22 cellular contexts compared by ENCODE assay signal in the genomic region with DNA sequence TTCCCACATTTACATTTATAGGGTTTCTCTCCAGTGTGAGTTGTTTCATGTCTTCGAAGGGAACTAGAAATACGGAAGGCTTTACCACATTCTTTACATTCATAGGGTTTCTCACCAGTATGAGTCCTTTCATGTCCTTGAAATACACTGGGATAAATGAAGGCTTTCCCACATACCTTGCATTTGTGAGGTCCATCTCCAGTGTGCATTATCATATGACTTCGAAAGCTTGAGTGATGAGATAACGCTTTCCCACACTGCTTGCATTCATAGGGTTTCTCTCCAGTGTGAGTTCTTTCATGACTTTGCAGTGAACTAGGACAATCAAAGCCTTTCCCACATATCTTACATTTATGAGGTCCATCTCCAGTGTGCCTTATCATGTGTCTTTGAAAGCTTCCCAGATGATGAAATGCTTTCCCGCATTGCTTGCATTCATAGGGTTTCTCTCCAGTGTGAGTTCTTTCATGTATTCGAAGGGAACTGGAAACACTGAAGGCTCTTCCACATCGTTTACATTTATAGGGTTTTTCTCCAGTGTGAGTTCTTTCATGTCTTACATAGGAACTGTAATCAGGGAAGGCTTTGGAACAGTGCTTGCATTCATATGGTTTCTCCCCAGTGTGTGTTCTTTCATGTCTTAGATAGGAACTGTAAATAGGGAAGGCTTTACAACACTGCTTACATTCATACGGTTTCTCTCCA. TPM values are rescaled to one million over a fixed set of nuclear protein-coding genes. Genes with fewer than 3 reads are reported as not detected.
DNase-seq lines count a peak whose midpoint lies in the region; ATAC-seq, FAIRE-seq and TF ChIP-seq lines count a peak whose summit lies in the region.
"Had no signal": no experiment of that assay in that cellular context is flagged by ENCODE, and none has a peak within 500 bp of the region (broad histone marks: within the 10 kb centered on the region; RNA-seq: fewer than 3 reads in every experiment).

No MANE protein-coding gene starts in this region.

- CTCF ChIA-PET in HepG2 (lab: Yijun Ruan, JAX; ENCODE audit: low intra/inter-chr PET ratio, low total read pairs) = no interaction called here

- H3K9me3 Mint-ChIP-seq in endothelial cell (ENCODE audit: unreplicated experiment) = peaks cover 66% of the 10 kb centered on the region

- intact Hi-C loops in HepG2 (cut with micrococcal nuclease; ENCODE audit: unreplicated experiment) (no loop called here), right lobe of liver (cut with DNase I) (no loop called here)

- no peaks in the 10 kb centered on the region for H3K79me2 ChIP-seq in HepG2 (ENCODE audit: insufficient read depth, low read length)

- ATAC-seq in HepG2 (no peak), right lobe of liver (no peak)

- no peak for DNase-seq in HepG2 (ENCODE audit: low spot score)
- DNase-seq in right lobe of liver = no peak
- no peak for DNase-seq in endothelial cell (ENCODE audit: low spot score)
- no peak for DNase-seq in SKM-1 (lab: John Stamatoyannopoulos, UW; ENCODE audit: unreplicated experiment)
- no peak for DNase-seq in NCI-H1930 (lab: John Stamatoyannopoulos, UW)
- no peak for DNase-seq in NCI-H1105 (lab: John Stamatoyannopoulos, UW)
- DNase-seq: COR-L47; DMS 273 treated with DMSO at 0.1 percent for 48 hours; DND-41; H9; Kasumi-1; MM.1S; NCI-H1092 treated with DMSO at 0.1 percent for 48 hours; NCI-H2081 treated with DMSO at 0.1 percent for 48 hours; NCI-H748 treated with DMSO at 0.1 percent for 48 hours; NK-92 treated with Interleukin-12 subunit alpha and Interleukin-12 subunit beta, amount 100 ng/mL, for 24 hours; Right ventricle myocardium superior had no signal

- H3K9me3 ChIP-seq in HepG2 (ENCODE audit: low read length) (peaks cover 51% of the 10 kb centered on the region), right lobe of liver (peaks cover 0 to 59% (median 23%) of the 10 kb centered on the region in 4 donors)

- no peak overlapping the region for H3K9ac ChIP-seq in HepG2 (ENCODE audit: insufficient read depth, low read depth, low read length)

- TF ChIP-seq POLR2A in HepG2 (IDR thresholded peaks at IDR 0.05; ENCODE audit: insufficient read depth in 1 of 2, low read depth in 2 of 2, low read length in 2 of 2) (no peak), right lobe of liver (IDR thresholded peaks at IDR 0.05) (no peak)

- no peak for TF ChIP-seq CTCF in HepG2 (CRISPR knock-in tag; IDR thresholded peaks at IDR 0.05)
- no peak for TF ChIP-seq CTCF in right lobe of liver (IDR thresholded peaks at IDR 0.05)
- TF ChIP-seq CTCF in endothelial cell (IDR thresholded peaks at IDR 0.05; ENCODE audit: unreplicated experiment) = no peak

- no peaks in the 10 kb centered on the region for H3K27me3 ChIP-seq in HepG2 (ENCODE audit: control insufficient read depth in 1 of 2, insufficient read depth in 2 of 2, low read length in 2 of 2)
- H3K27me3 ChIP-seq in right lobe of liver = no peaks in the 10 kb centered on the region

- TF ChIP-seq EP300 in HepG2 (IDR thresholded peaks at IDR 0.05; ENCODE audit: low read depth in 2 of 2, low read length in 2 of 2) (no peak), HepG2 (CRISPR knock-in tag; IDR thresholded peaks at IDR 0.05; ENCODE audit: borderline replicate concordance) (no peak)

- in situ Hi-C loops in HepG2 (cut with HindIII; ENCODE audit: extremely low pct_ligation_motif_present, low pct_unique_long_range_greater_than_20kb) = no loop called here

- no peaks in the 10 kb centered on the region for H4K20me1 ChIP-seq in HepG2 (ENCODE audit: insufficient read depth, low read length)

- peaks cover 3 to 37% of the 10 kb centered on the region in 2 experiments; a peak in 4 of 5 replicates for H3K36me3 ChIP-seq in HepG2 (replicated peaks in 1 of 2; ENCODE audit: control insufficient read depth in 1 of 2, insufficient read depth in 2 of 2, low read length in 2 of 2)
- H3K36me3 ChIP-seq in right lobe of liver = peaks cover 0 to 20% (median 6%) of the 10 kb centered on the region in 4 donors

- no peaks in the 10 kb centered on the region for H3K4me1 Mint-ChIP-seq in endothelial cell (ENCODE audit: unreplicated experiment)
- H3K4me1 Mint-ChIP-seq: H9, IgD-negative memory B cell had no signal

- POLR2A ChIA-PET in HepG2 (lab: Yijun Ruan, JAX) = no interaction called here

- no peak for TF ChIP-seq RAD21 in HepG2 (CRISPR knock-in tag; IDR thresholded peaks at IDR 0.05)

- peaks cover 72% of the 10 kb centered on the region for H3K36me3 Mint-ChIP-seq in endothelial cell (ENCODE audit: low read depth, unreplicated experiment)

- no peak overlapping the region for H3K27ac Mint-ChIP-seq in endothelial cell (ENCODE audit: unreplicated experiment)
- H3K27ac Mint-ChIP-seq: H9, IgD-negative memory B cell had no signal

- FAIRE-seq in HepG2 (lab: Jason Lieb, UNC) = no peak

- H3K4me1 ChIP-seq in HepG2 (ENCODE audit: insufficient read depth, low read length) = no peaks in the 10 kb centered on the region
- no peaks in the 10 kb centered on the region for H3K4me1 ChIP-seq in right lobe of liver

- H3K4me3 Mint-ChIP-seq in endothelial cell (ENCODE audit: unreplicated experiment) = peak overlapping the region; percentile 83
- H3K4me3 Mint-ChIP-seq: H9, IgD-negative memory B cell had no signal

- no peaks in the 10 kb centered on the region for H3K27me3 Mint-ChIP-seq in endothelial cell (ENCODE audit: unreplicated experiment)
- H3K27me3 Mint-ChIP-seq: IgD-negative memory B cell had no signal

- H2AFZ ChIP-seq in HepG2 (ENCODE audit: low read length) = no peak overlapping the region

- 97% methylated on average over 8 of the region's 8 CpGs for WGBS in HepG2 (ENCODE audit: low lambda C conversion rate)
- WGBS in right lobe of liver (ENCODE audit: insufficient coverage, low coverage, low lambda C conversion rate, missing lambda C conversion rate) = 97% methylated on average over 8 of the region's 8 CpGs

- no peak overlapping the region for H3K4me2 ChIP-seq in HepG2 (ENCODE audit: low read depth, low read length)

- H3K27ac ChIP-seq in HepG2 (ENCODE audit: extremely low read length, insufficient read depth, low read length) (no peak overlapping the region), right lobe of liver (no peak overlapping the region)
- H3K27ac ChIP-seq: 22Rv1, HL-60 had no signal

- BruUV-seq in HepG2 (replicated peaks; lab: Mats Ljungman, UMichigan) = no TSS peak

- H3K4me3 ChIP-seq in HepG2 (replicated peaks in 1 of 3; ENCODE audit: insufficient read depth in 1 of 3, low read depth in 2 of 3, low read length in 3 of 3) (no peak overlapping the region), right lobe of liver (no peak overlapping the region)

RNA-seq across cellular contexts. Expression of a gene that starts 15.1 kb away (rescaled TPM):
- total RNA-seq in HepG2 (2016; rRNA removed; fragmentation: Illumina TruSeq; extraction: Trizol) = 6.0 and 8.6 TPM in 2 replicates
- 3.2 and 3.9 TPM in 2 replicates for total RNA-seq in HepG2 (2016; cell fraction: cytosol; rRNA removed; fragmentation: Illumina TruSeq; extraction: Trizol; ENCODE audit: low read depth)
- 6.0 and 8.5 TPM in 2 replicates for total RNA-seq in HepG2 (2016; cell fraction: insoluble cytoplasmic fraction; rRNA removed; fragmentation: Illumina TruSeq; extraction: Trizol)
- total RNA-seq in HepG2 (2016; cell fraction: membrane; rRNA removed; fragmentation: Illumina TruSeq; extraction: Trizol) = 4.6 and 5.1 TPM in 2 replicates
- total RNA-seq in HepG2 (2016; cell fraction: nucleus; rRNA removed; fragmentation: Illumina TruSeq; extraction: Trizol) = 3.7 and 5.1 TPM in 2 replicates
- 0.57 and 1.0 TPM in 2 replicates for polyA plus RNA-seq in HepG2 (2011; rRNA removed)
- polyA plus RNA-seq in HepG2 (2011; cell fraction: cytosol; rRNA removed) = 0.21 and 0.63 TPM in 2 replicates
- polyA plus RNA-seq in HepG2 (2011; cell fraction: nucleus; rRNA removed) = 0.73 and 0.82 TPM in 2 replicates
- 0.76 and 0.89 TPM in 2 replicates for polyA plus RNA-seq in HepG2 (2012)
- polyA plus RNA-seq in HepG2 (2016; cell fraction: cytosol; fragmentation: Illumina TruSeq; extraction: Trizol; ENCODE audit: low read depth) = 0.09 and 0.19 TPM in 2 replicates
- 3.2 and 3.4 TPM in 2 replicates for polyA plus RNA-seq in HepG2 (2016; cell fraction: insoluble cytoplasmic fraction; fragmentation: Illumina TruSeq; extraction: Trizol; ENCODE audit: low read depth)
- polyA plus RNA-seq in HepG2 (2016; cell fraction: membrane; fragmentation: Illumina TruSeq; extraction: Trizol; ENCODE audit: low read depth) = 0.40 and 0.74 TPM in 2 replicates
- 3.1 and 5.2 TPM in 2 replicates for polyA plus RNA-seq in HepG2 (2016; cell fraction: nucleus; fragmentation: Illumina TruSeq; extraction: Trizol; ENCODE audit: insufficient read depth, low read depth)
- polyA minus RNA-seq in HepG2 (2011; rRNA and poly(A)+ RNA removed; ENCODE audit: low replicate concordance) = 0.48 TPM in 1 of 2 replicates, not detected in the other
- 1.4 and 2.9 TPM in 2 replicates for polyA minus RNA-seq in HepG2 (2011; cell fraction: cytosol; rRNA and poly(A)+ RNA removed)
- 2.2 and 3.0 TPM in 2 replicates for polyA minus RNA-seq in HepG2 (2011; cell fraction: nucleus; rRNA and poly(A)+ RNA removed)
- total RNA-seq in right lobe of liver = 1 to 10 TPM in 3 of 6 experiments, under 1 TPM in 3; 0.56 to 2.3 (median 1.3) TPM
- 4.0 TPM for total RNA-seq in endothelial cell (ENCODE audit: unreplicated experiment)
- total RNA-seq: NCI-H460 had no signal

RNA-seq across cellular contexts. Expression of a gene that starts 16.9 kb away (rescaled TPM):
- total RNA-seq in HepG2 (2016; rRNA removed; fragmentation: Illumina TruSeq; extraction: Trizol) = 19.5 and 26.3 TPM in 2 replicates
- total RNA-seq in HepG2 (2016; cell fraction: cytosol; rRNA removed; fragmentation: Illumina TruSeq; extraction: Trizol; ENCODE audit: low read depth) = 4.8 and 5.3 TPM in 2 replicates
- total RNA-seq in HepG2 (2016; cell fraction: insoluble cytoplasmic fraction; rRNA removed; fragmentation: Illumina TruSeq; extraction: Trizol) = 18.3 and 25.3 TPM in 2 replicates
- 6.5 and 9.3 TPM in 2 replicates for total RNA-seq in HepG2 (2016; cell fraction: membrane; rRNA removed; fragmentation: Illumina TruSeq; extraction: Trizol)
- 11.4 and 13.5 TPM in 2 replicates for total RNA-seq in HepG2 (2016; cell fraction: nucleus; rRNA removed; fragmentation: Illumina TruSeq; extraction: Trizol)
- polyA plus RNA-seq in HepG2 (2011; rRNA removed) = 7.1 and 7.5 TPM in 2 replicates
- 4.2 and 5.3 TPM in 2 replicates for polyA plus RNA-seq in HepG2 (2011; cell fraction: cytosol; rRNA removed)
- 5.2 and 5.7 TPM in 2 replicates for polyA plus RNA-seq in HepG2 (2011; cell fraction: nucleus; rRNA removed)
- 5.2 and 6.9 TPM in 2 replicates for polyA plus RNA-seq in HepG2 (2012)
- 1.2 and 1.7 TPM in 2 replicates for polyA plus RNA-seq in HepG2 (2016; cell fraction: cytosol; fragmentation: Illumina TruSeq; extraction: Trizol; ENCODE audit: low read depth)
- polyA plus RNA-seq in HepG2 (2016; cell fraction: insoluble cytoplasmic fraction; fragmentation: Illumina TruSeq; extraction: Trizol; ENCODE audit: low read depth) = 19.8 and 21.0 TPM in 2 replicates
- polyA plus RNA-seq in HepG2 (2016; cell fraction: membrane; fragmentation: Illumina TruSeq; extraction: Trizol; ENCODE audit: low read depth) = 2.4 and 2.5 TPM in 2 replicates
- 7.9 and 14.1 TPM in 2 replicates for polyA plus RNA-seq in HepG2 (2016; cell fraction: nucleus; fragmentation: Illumina TruSeq; extraction: Trizol; ENCODE audit: insufficient read depth, low read depth)
- polyA minus RNA-seq in HepG2 (2011; rRNA and poly(A)+ RNA removed; ENCODE audit: low replicate concordance) = 6.6 TPM in 1 of 2 replicates, not detected in the other
- polyA minus RNA-seq in HepG2 (2011; cell fraction: cytosol; rRNA and poly(A)+ RNA removed) = 6.7 and 7.1 TPM in 2 replicates
- polyA minus RNA-seq in HepG2 (2011; cell fraction: nucleus; rRNA and poly(A)+ RNA removed) = 17.3 and 20.3 TPM in 2 replicates
- 1 to 10 TPM; 2.4 to 4.5 (median 3.6) TPM for total RNA-seq in right lobe of liver
- total RNA-seq in endothelial cell (ENCODE audit: unreplicated experiment) = 1.2 TPM
- total RNA-seq: HT1080, NCI-H460 had no signal

RNA-seq across cellular contexts. Expression of a gene that starts 50.7 kb away (rescaled TPM):
- total RNA-seq in HepG2 (2016; rRNA removed; fragmentation: Illumina TruSeq; extraction: Trizol) (17.9 and 27.0 TPM in 2 replicates), right lobe of liver (1 to 10 TPM; 2.3 to 2.8 (median 2.7) TPM), endothelial cell (ENCODE audit: unreplicated experiment) (4.9 TPM)
- 4.5 and 5.5 TPM in 2 replicates for total RNA-seq in HepG2 (2016; cell fraction: cytosol; rRNA removed; fragmentation: Illumina TruSeq; extraction: Trizol; ENCODE audit: low read depth)
- total RNA-seq in HepG2 (2016; cell fraction: insoluble cytoplasmic fraction; rRNA removed; fragmentation: Illumina TruSeq; extraction: Trizol) = 17.8 and 28.0 TPM in 2 replicates
- total RNA-seq in HepG2 (2016; cell fraction: membrane; rRNA removed; fragmentation: Illumina TruSeq; extraction: Trizol) = 10.2 and 12.9 TPM in 2 replicates
- total RNA-seq in HepG2 (2016; cell fraction: nucleus; rRNA removed; fragmentation: Illumina TruSeq; extraction: Trizol) = 17.5 and 19.9 TPM in 2 replicates
- 4.7 and 7.7 TPM in 2 replicates for polyA plus RNA-seq in HepG2 (2011; rRNA removed)
- polyA plus RNA-seq in HepG2 (2011; cell fraction: cytosol; rRNA removed) = 2.5 and 3.3 TPM in 2 replicates
- polyA plus RNA-seq in HepG2 (2011; cell fraction: nucleus; rRNA removed) = 4.9 and 6.2 TPM in 2 replicates
- polyA plus RNA-seq in HepG2 (2012) = 5.2 and 5.9 TPM in 2 replicates
- polyA plus RNA-seq in HepG2 (2016; cell fraction: cytosol; fragmentation: Illumina TruSeq; extraction: Trizol; ENCODE audit: low read depth) = 0.52 and 0.70 TPM in 2 replicates
- polyA plus RNA-seq in HepG2 (2016; cell fraction: insoluble cytoplasmic fraction; fragmentation: Illumina TruSeq; extraction: Trizol; ENCODE audit: low read depth) = 13.3 and 14.1 TPM in 2 replicates
- 1.5 and 1.7 TPM in 2 replicates for polyA plus RNA-seq in HepG2 (2016; cell fraction: membrane; fragmentation: Illumina TruSeq; extraction: Trizol; ENCODE audit: low read depth)
- polyA plus RNA-seq in HepG2 (2016; cell fraction: nucleus; fragmentation: Illumina TruSeq; extraction: Trizol; ENCODE audit: insufficient read depth, low read depth) = 17.2 and 18.4 TPM in 2 replicates
- 1.4 and 4.5 TPM in 2 replicates for polyA minus RNA-seq in HepG2 (2011; rRNA and poly(A)+ RNA removed; ENCODE audit: low replicate concordance)
- polyA minus RNA-seq in HepG2 (2011; cell fraction: cytosol; rRNA and poly(A)+ RNA removed) = 6.2 and 6.7 TPM in 2 replicates
- 22.3 and 26.4 TPM in 2 replicates for polyA minus RNA-seq in HepG2 (2011; cell fraction: nucleus; rRNA and poly(A)+ RNA removed)

RNA-seq across cellular contexts. Expression of a gene that starts 55.7 kb away (rescaled TPM):
- 15.7 and 16.6 TPM in 2 replicates for total RNA-seq in HepG2 (2016; rRNA removed; fragmentation: Illumina TruSeq; extraction: Trizol)
- total RNA-seq in HepG2 (2016; cell fraction: cytosol; rRNA removed; fragmentation: Illumina TruSeq; extraction: Trizol; ENCODE audit: low read depth) = 2.9 and 5.0 TPM in 2 replicates
- total RNA-seq in HepG2 (2016; cell fraction: insoluble cytoplasmic fraction; rRNA removed; fragmentation: Illumina TruSeq; extraction: Trizol) = 16.5 and 17.8 TPM in 2 replicates
- 7.2 and 9.3 TPM in 2 replicates for total RNA-seq in HepG2 (2016; cell fraction: membrane; rRNA removed; fragmentation: Illumina TruSeq; extraction: Trizol)
- total RNA-seq in HepG2 (2016; cell fraction: nucleus; rRNA removed; fragmentation: Illumina TruSeq; extraction: Trizol) = 16.5 and 22.5 TPM in 2 replicates
- polyA plus RNA-seq in HepG2 (2011; rRNA removed) = 6.6 and 6.9 TPM in 2 replicates
- 2.4 and 3.2 TPM in 2 replicates for polyA plus RNA-seq in HepG2 (2011; cell fraction: cytosol; rRNA removed)
- 9.0 and 10.3 TPM in 2 replicates for polyA plus RNA-seq in HepG2 (2011; cell fraction: nucleus; rRNA removed)
- 5.8 and 6.8 TPM in 2 replicates for polyA plus RNA-seq in HepG2 (2012)
- 0.80 and 0.85 TPM in 2 replicates for polyA plus RNA-seq in HepG2 (2016; cell fraction: cytosol; fragmentation: Illumina TruSeq; extraction: Trizol; ENCODE audit: low read depth)
- polyA plus RNA-seq in HepG2 (2016; cell fraction: insoluble cytoplasmic fraction; fragmentation: Illumina TruSeq; extraction: Trizol; ENCODE audit: low read depth) = 9.5 and 10.5 TPM in 2 replicates
- 2.0 and 2.4 TPM in 2 replicates for polyA plus RNA-seq in HepG2 (2016; cell fraction: membrane; fragmentation: Illumina TruSeq; extraction: Trizol; ENCODE audit: low read depth)
- polyA plus RNA-seq in HepG2 (2016; cell fraction: nucleus; fragmentation: Illumina TruSeq; extraction: Trizol; ENCODE audit: insufficient read depth, low read depth) = 49.9 and 53.3 TPM in 2 replicates
- 2.9 and 3.8 TPM in 2 replicates for polyA minus RNA-seq in HepG2 (2011; rRNA and poly(A)+ RNA removed; ENCODE audit: low replicate concordance)
- polyA minus RNA-seq in HepG2 (2011; cell fraction: cytosol; rRNA and poly(A)+ RNA removed) = 3.9 and 4.5 TPM in 2 replicates
- polyA minus RNA-seq in HepG2 (2011; cell fraction: nucleus; rRNA and poly(A)+ RNA removed) = 16.4 and 18.2 TPM in 2 replicates
- total RNA-seq in right lobe of liver = 10 to 100 TPM in 1 of 6 experiments, 1 to 10 TPM in 5; 4.9 to 11.6 (median 6.2) TPM
- total RNA-seq in endothelial cell (ENCODE audit: unreplicated experiment) = 7.0 TPM
